Comparison of ENCODE assay signal across 8 cellular contexts in genomic region chr10:94403034-94403822, GRCh38.
A peak's percentile ranks its signal among the peaks of the same experiment; 100 is the strongest.
DNase-seq lines count a peak whose midpoint lies in the region.

No MANE protein-coding gene starts in this region.

- H3K4me3 ChIP-seq in HAP-1: peak overlapping the region; percentile 90

- no peaks in the 10 kb centered on the region for H3K9me3 Mint-ChIP-seq in T-helper 1 cell treated with Interleukin-12 subunit alpha and Interleukin-12 subunit beta and Interleukin-4 antibody, amounts not matched to agents 30 μg/mL and 1 μg/mL, for 36 hours

- in situ Hi-C loops in HAP-1 (cut with MboI; ENCODE audit: low sequenced_read_pairs): no loop called here

- DNase-seq in NCI-H446 (lab: John Stamatoyannopoulos, UW) (peak; percentile 1 to 7), NCI-H446 treated with DMSO at 0.1 percent for 48 hours (lab: John Stamatoyannopoulos, UW) (no peak), HAP-1 (ENCODE audit: low spot score in 2 of 2) (peak; percentile 53 to 65), LoVo (ENCODE audit: low spot score) (peak; percentile 73), dedifferentiated amniotic fluid mesenchymal stem cell (ENCODE audit: extremely low spot score) (peak; percentile 62), left kidney (ENCODE audit: low read depth, low spot score) (peak; percentile 83)
- DNase-seq in stimulated activated CD4-positive, alpha-beta T cell treated with anti-CD3 and anti-CD28 coated beads, Interleukin-4, amount 100 ng/mL, for 1 hour: peak; percentile 5

- H3K36me3 Mint-ChIP-seq in T-helper 1 cell treated with Interleukin-12 subunit alpha and Interleukin-12 subunit beta and Interleukin-4 antibody, amounts not matched to agents 30 μg/mL and 1 μg/mL, for 36 hours (ENCODE audit: low read depth): no peaks in the 10 kb centered on the region

- H3K27ac Mint-ChIP-seq in T-helper 1 cell treated with Interleukin-12 subunit alpha and Interleukin-12 subunit beta and Interleukin-4 antibody, amounts not matched to agents 30 μg/mL and 1 μg/mL, for 36 hours: peak overlapping the region; percentile 15

- no peaks in the 10 kb centered on the region for H3K27me3 ChIP-seq in HAP-1 (ENCODE audit: low read depth)

- H3K4me1 ChIP-seq in HAP-1: peaks cover 4% of the 10 kb centered on the region; the same call in 1 of the 2 replicates

- peaks cover 70% of the 10 kb centered on the region for H3K27me3 Mint-ChIP-seq in T-helper 1 cell treated with Interleukin-12 subunit alpha and Interleukin-12 subunit beta and Interleukin-4 antibody, amounts not matched to agents 30 μg/mL and 1 μg/mL, for 36 hours (ENCODE audit: low read depth)

- H3K36me3 ChIP-seq in HAP-1 (replicated peaks): no peaks in the 10 kb centered on the region

- H3K4me1 Mint-ChIP-seq in T-helper 1 cell treated with Interleukin-12 subunit alpha and Interleukin-12 subunit beta and Interleukin-4 antibody, amounts not matched to agents 30 μg/mL and 1 μg/mL, for 36 hours (ENCODE audit: low read depth): peaks cover 7% of the 10 kb centered on the region

- H3K4me3 Mint-ChIP-seq in T-helper 1 cell treated with Interleukin-12 subunit alpha and Interleukin-12 subunit beta and Interleukin-4 antibody, amounts not matched to agents 30 μg/mL and 1 μg/mL, for 36 hours: peak overlapping the region; percentile 79

- H3K9me3 ChIP-seq in HAP-1: no peaks in the 10 kb centered on the region
